ENCODE assay signal across 3 cellular contexts in the genomic region with DNA sequence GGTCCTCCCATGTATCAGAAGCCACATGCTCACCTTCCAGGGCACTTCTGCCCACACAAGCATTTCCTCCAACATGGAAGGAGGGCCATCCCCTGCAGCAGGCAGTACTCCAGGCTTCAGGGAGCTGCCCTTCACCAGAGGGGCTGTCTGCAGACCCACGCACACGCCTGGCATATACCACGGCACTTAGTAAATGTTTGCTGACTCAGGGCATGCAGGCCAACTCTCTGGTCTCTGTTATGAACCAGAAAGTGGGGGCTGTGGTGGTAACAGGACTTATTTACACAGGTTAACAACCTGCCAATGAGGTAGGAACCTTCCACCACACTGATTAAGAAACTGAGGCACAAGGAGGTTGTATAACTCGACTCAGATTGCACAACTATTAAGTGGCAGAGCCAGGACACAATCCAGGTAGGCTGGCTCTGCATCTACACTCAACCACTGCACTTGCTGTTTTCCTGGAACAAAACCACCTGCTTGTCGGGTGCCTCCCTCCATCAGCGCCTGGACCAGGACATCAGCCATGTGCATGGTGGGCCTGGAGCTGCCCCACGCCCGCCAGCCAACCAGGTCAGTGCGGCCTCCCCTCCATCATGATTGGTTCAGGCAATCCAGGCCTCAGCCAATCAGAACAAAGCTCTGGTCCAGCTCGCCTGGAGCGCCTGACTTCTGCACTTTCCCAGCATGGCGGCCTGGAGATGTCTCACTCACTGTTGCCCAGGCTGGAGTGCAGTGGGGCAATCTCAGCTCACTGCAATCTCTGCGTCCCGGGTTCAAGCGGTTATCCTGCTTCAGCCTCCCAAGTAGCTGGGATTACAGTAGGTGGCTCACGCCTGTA.
A peak's percentile ranks its signal among the peaks of the same experiment; 100 is the strongest.
TF ChIP-seq lines count a peak whose summit lies in the region.

No MANE protein-coding gene starts in this region.

TF ChIP-seq in A549, 52 proteins besides CTCF, POLR2A, EP300 and RAD21:
- TF ChIP-seq ATOH8 (CRISPR knock-in tag; IDR thresholded peaks at IDR 0.05; ENCODE audit: low read depth) (no peak), SMC3 (IDR thresholded peaks at IDR 0.05) (no peak), HDAC2 (IDR thresholded peaks at IDR 0.05) (no peak), KDM1A (IDR thresholded peaks at IDR 0.05; ENCODE audit: low read depth) (no peak), RNF2 (IDR thresholded peaks at IDR 0.05; ENCODE audit: borderline replicate concordance, low read depth) (no peak), ZFP36 (IDR thresholded peaks at IDR 0.05; ENCODE audit: borderline replicate concordance, partially characterized antibody) (no peak), HES2 (IDR thresholded peaks at IDR 0.05) (no peak), MAFK (IDR thresholded peaks at IDR 0.05; ENCODE audit: partially characterized antibody) (peak; percentile 83), EHF (CRISPR knock-in tag; IDR thresholded peaks at IDR 0.05) (no peak), CBX2 (IDR thresholded peaks at IDR 0.05; ENCODE audit: borderline replicate concordance, low read depth) (no peak), NR3C1 (IDR thresholded peaks at IDR 0.05) (no peak), MYC (IDR thresholded peaks at IDR 0.05; ENCODE audit: borderline replicate concordance, low read length) (no peak), CEBPB (IDR thresholded peaks at IDR 0.05) (peak in 1 of 2 experiments; percentile 19; a peak in 1 of 4 replicates), JUN (IDR thresholded peaks at IDR 0.05) (no peak)
- TF ChIP-seq, protein P1, sequence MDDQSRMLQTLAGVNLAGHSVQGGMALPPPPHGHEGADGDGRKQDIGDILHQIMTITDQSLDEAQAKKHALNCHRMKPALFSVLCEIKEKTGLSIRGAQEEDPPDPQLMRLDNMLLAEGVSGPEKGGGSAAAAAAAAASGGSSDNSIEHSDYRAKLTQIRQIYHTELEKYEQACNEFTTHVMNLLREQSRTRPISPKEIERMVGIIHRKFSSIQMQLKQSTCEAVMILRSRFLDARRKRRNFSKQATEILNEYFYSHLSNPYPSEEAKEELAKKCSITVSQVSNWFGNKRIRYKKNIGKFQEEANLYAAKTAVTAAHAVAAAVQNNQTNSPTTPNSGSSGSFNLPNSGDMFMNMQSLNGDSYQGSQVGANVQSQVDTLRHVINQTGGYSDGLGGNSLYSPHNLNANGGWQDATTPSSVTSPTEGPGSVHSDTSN (IDR thresholded peaks at IDR 0.05): no peak
- TF ChIP-seq, protein P2, sequence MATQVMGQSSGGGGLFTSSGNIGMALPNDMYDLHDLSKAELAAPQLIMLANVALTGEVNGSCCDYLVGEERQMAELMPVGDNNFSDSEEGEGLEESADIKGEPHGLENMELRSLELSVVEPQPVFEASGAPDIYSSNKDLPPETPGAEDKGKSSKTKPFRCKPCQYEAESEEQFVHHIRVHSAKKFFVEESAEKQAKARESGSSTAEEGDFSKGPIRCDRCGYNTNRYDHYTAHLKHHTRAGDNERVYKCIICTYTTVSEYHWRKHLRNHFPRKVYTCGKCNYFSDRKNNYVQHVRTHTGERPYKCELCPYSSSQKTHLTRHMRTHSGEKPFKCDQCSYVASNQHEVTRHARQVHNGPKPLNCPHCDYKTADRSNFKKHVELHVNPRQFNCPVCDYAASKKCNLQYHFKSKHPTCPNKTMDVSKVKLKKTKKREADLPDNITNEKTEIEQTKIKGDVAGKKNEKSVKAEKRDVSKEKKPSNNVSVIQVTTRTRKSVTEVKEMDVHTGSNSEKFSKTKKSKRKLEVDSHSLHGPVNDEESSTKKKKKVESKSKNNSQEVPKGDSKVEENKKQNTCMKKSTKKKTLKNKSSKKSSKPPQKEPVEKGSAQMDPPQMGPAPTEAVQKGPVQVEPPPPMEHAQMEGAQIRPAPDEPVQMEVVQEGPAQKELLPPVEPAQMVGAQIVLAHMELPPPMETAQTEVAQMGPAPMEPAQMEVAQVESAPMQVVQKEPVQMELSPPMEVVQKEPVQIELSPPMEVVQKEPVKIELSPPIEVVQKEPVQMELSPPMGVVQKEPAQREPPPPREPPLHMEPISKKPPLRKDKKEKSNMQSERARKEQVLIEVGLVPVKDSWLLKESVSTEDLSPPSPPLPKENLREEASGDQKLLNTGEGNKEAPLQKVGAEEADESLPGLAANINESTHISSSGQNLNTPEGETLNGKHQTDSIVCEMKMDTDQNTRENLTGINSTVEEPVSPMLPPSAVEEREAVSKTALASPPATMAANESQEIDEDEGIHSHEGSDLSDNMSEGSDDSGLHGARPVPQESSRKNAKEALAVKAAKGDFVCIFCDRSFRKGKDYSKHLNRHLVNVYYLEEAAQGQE (IDR thresholded peaks at IDR 0.05): no peak
TF ChIP-seq in A549: peak in this region for 2.

TF ChIP-seq in HCT116, 20 proteins besides CTCF, POLR2A, EP300 and RAD21:
- TF ChIP-seq TCF7L2 (IDR thresholded peaks at IDR 0.05; ENCODE audit: borderline replicate concordance, extremely low read depth, insufficient read depth, insufficient read length) (no peak), SRF (IDR thresholded peaks at IDR 0.05; ENCODE audit: low read depth) (no peak), EGR1 (IDR thresholded peaks at IDR 0.05; ENCODE audit: low read depth) (no peak), EZH2 (IDR thresholded peaks at IDR 0.05) (no peak), SP1 (IDR thresholded peaks at IDR 0.05; ENCODE audit: low read depth) (no peak), ZNF274 (IDR thresholded peaks at IDR 0.05; ENCODE audit: low read depth, low read length) (no peak), FOSL1 (IDR thresholded peaks at IDR 0.05; ENCODE audit: low read depth) (no peak), CBX3 (IDR thresholded peaks at IDR 0.05; ENCODE audit: low read depth) (no peak), JUND (IDR thresholded peaks at IDR 0.05) (no peak), EZH2phosphoT487 (IDR thresholded peaks at IDR 0.05; ENCODE audit: borderline replicate concordance) (no peak), SIN3A (IDR thresholded peaks at IDR 0.05; ENCODE audit: low read depth) (no peak), POLR2AphosphoS5 (IDR thresholded peaks at IDR 0.05; ENCODE audit: low read depth, low read length) (no peak), ZFX (IDR thresholded peaks at IDR 0.05) (no peak), ELF1 (IDR thresholded peaks at IDR 0.05; ENCODE audit: borderline replicate concordance, low read depth) (no peak)
- TF ChIP-seq, protein P2 (IDR thresholded peaks at IDR 0.05; ENCODE audit: low read depth): no peak

TF ChIP-seq in WTC11, 78 proteins besides CTCF, POLR2A, EP300 and RAD21:
- TF ChIP-seq FOXP1 (CRISPR knock-in tag; IDR thresholded peaks at IDR 0.05; ENCODE audit: borderline replicate concordance) (0 out of 2 replicates have a peak, but pooled peaks have one; percentile 33), TEAD1 (CRISPR knock-in tag; IDR thresholded peaks at IDR 0.05) (no peak), NFYB (CRISPR knock-in tag; conservative IDR thresholded peaks at IDR 0.05; ENCODE audit: low read depth) (peak; percentile 85), ATF1 (CRISPR knock-in tag; IDR thresholded peaks at IDR 0.05) (no peak), AFF4 (CRISPR knock-in tag; IDR thresholded peaks at IDR 0.05; ENCODE audit: borderline replicate concordance) (no peak), TCF7 (CRISPR knock-in tag; IDR thresholded peaks at IDR 0.05; ENCODE audit: low read depth) (no peak), GABPB1 (CRISPR knock-in tag; IDR thresholded peaks at IDR 0.05) (no peak), ETV6 (CRISPR knock-in tag; IDR thresholded peaks at IDR 0.05) (no peak), ESRRA (CRISPR knock-in tag; IDR thresholded peaks at IDR 0.05; ENCODE audit: borderline replicate concordance) (no peak), OVOL2 (CRISPR knock-in tag; IDR thresholded peaks at IDR 0.05; ENCODE audit: borderline replicate concordance) (no peak), JAZF1 (CRISPR knock-in tag; IDR thresholded peaks at IDR 0.05) (no peak)
- TF ChIP-seq, protein P3, sequence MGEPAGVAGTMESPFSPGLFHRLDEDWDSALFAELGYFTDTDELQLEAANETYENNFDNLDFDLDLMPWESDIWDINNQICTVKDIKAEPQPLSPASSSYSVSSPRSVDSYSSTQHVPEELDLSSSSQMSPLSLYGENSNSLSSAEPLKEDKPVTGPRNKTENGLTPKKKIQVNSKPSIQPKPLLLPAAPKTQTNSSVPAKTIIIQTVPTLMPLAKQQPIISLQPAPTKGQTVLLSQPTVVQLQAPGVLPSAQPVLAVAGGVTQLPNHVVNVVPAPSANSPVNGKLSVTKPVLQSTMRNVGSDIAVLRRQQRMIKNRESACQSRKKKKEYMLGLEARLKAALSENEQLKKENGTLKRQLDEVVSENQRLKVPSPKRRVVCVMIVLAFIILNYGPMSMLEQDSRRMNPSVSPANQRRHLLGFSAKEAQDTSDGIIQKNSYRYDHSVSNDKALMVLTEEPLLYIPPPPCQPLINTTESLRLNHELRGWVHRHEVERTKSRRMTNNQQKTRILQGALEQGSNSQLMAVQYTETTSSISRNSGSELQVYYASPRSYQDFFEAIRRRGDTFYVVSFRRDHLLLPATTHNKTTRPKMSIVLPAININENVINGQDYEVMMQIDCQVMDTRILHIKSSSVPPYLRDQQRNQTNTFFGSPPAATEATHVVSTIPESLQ (CRISPR knock-in tag; IDR thresholded peaks at IDR 0.05): no peak
